In the genomic region with DNA sequence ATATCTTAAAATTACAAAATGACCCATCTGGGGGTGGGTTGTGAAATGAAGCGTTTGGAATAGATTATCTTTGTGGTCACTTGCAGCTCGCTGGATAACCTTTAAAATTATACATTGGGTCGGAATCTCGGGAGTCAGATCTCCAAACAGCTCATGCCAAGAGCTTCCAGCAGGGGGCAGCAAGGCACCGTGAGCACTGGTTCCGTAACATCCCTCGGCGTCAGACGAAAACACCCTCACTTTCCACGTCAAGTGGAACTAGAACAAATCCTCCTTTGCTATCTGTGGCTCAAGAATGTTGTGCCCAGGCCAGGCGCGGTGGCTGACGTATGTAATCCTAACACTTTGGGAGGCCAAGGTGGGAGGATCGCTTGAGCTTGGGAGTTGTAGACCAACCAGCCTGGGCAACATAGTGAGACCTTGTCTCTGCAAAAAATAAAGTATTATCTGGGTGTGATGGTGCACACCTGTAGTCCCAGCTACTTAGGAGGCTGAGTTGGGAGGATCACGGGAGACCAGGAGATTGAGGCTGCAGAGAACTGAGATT, we compare ENCODE assay signal across 8 cellular contexts. TPM values are rescaled to one million over a fixed set of nuclear protein-coding genes. Genes with fewer than 3 reads are reported as not detected.
DNase-seq lines count a peak whose midpoint lies in the region; ATAC-seq and TF ChIP-seq lines count a peak whose summit lies in the region.

No MANE protein-coding gene starts in this region.

- DNase-seq in ACHN (peak; percentile 67), GM19238 (ENCODE audit: insufficient read length, low spot score) (peak; percentile 69), NCI-H1694 treated with DMSO at 0.1 percent for 48 hours (lab: John Stamatoyannopoulos, UW) (peak; percentile 68), T-helper 2 cell (peak; percentile 34 to 73 (median 60)), amniotic stem cell (lab: John Stamatoyannopoulos, UW) (peak; percentile 41), left ventricle myocardium superior (peak; percentile 93), retinal pigment epithelial cell (ENCODE audit: low read depth) (no peak)

- ATAC-seq in left ventricle myocardium superior: peak; percentile 89
- no peak for ATAC-seq in HG03432 (IDR thresholded peaks at IDR 0.05; ENCODE audit: unreplicated experiment)

- TF ChIP-seq CTCF in retinal pigment epithelial cell (conservative IDR thresholded peaks at IDR 0.05; ENCODE audit: low read depth, low read length): peak; percentile 94

- in situ Hi-C loops in ACHN (cut with HindIII; ENCODE audit: low pct_ligation_motif_present, low pct_unique_long_range_greater_than_20kb, low sequenced_read_pairs): loop anchor here (10.0 kb wide), 1 partner anchor 133 kb away; no protein-coding TSS in a partner anchor

- H3K4me3 ChIP-seq in retinal pigment epithelial cell (ENCODE audit: low read length): no peak overlapping the region

- intact Hi-C loops in left ventricle myocardium superior (cut with micrococcal nuclease): loop anchor here (2.0 kb wide), 1 partner anchor 139 kb away; no protein-coding TSS in a partner anchor

RNA-seq across cellular contexts. Expression of a gene that starts 31.1 kb away (rescaled TPM):
- 7.1 TPM for total RNA-seq in left ventricle myocardium superior
